In the genomic region with DNA sequence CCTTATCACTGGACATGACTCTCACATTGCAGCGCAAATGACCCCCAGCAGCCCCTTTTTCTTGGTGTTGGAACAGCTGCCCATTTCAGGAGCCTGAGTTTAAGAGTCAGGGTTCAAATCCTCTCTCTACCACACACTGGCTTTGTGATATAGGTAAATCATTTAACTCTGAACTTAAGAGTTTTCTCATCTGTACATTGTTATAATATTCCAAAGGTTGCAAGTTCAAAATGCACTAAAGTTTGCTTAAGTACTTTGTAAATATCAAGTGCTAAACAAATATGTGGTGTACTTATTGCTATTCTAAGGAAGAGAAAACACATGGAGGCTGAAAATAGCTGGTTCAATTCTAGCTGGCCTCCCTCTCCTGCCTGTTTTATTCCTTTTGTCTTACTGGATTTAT, we compare ENCODE assay signal across 1 cellular context.
TF ChIP-seq lines count a peak whose summit lies in the region.

No MANE protein-coding gene starts in this region.

TF ChIP-seq in HepG2, 621 proteins besides CTCF, POLR2A, EP300 and RAD21 (continued from another document):
- TF ChIP-seq, protein P1, sequence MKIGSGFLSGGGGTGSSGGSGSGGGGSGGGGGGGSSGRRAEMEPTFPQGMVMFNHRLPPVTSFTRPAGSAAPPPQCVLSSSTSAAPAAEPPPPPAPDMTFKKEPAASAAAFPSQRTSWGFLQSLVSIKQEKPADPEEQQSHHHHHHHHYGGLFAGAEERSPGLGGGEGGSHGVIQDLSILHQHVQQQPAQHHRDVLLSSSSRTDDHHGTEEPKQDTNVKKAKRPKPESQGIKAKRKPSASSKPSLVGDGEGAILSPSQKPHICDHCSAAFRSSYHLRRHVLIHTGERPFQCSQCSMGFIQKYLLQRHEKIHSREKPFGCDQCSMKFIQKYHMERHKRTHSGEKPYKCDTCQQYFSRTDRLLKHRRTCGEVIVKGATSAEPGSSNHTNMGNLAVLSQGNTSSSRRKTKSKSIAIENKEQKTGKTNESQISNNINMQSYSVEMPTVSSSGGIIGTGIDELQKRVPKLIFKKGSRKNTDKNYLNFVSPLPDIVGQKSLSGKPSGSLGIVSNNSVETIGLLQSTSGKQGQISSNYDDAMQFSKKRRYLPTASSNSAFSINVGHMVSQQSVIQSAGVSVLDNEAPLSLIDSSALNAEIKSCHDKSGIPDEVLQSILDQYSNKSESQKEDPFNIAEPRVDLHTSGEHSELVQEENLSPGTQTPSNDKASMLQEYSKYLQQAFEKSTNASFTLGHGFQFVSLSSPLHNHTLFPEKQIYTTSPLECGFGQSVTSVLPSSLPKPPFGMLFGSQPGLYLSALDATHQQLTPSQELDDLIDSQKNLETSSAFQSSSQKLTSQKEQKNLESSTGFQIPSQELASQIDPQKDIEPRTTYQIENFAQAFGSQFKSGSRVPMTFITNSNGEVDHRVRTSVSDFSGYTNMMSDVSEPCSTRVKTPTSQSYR (CRISPR knock-in tag; IDR thresholded peaks at IDR 0.05; ENCODE audit: borderline replicate concordance) = no peak
- no peak for TF ChIP-seq ZNF138 (CRISPR knock-in tag; IDR thresholded peaks at IDR 0.05; ENCODE audit: low read depth)
- no peak for TF ChIP-seq PHF20 (CRISPR knock-in tag; IDR thresholded peaks at IDR 0.05)
- no peak for TF ChIP-seq ZSCAN21 (CRISPR knock-in tag; IDR thresholded peaks at IDR 0.05; ENCODE audit: borderline replicate concordance)
- TF ChIP-seq, protein P2, sequence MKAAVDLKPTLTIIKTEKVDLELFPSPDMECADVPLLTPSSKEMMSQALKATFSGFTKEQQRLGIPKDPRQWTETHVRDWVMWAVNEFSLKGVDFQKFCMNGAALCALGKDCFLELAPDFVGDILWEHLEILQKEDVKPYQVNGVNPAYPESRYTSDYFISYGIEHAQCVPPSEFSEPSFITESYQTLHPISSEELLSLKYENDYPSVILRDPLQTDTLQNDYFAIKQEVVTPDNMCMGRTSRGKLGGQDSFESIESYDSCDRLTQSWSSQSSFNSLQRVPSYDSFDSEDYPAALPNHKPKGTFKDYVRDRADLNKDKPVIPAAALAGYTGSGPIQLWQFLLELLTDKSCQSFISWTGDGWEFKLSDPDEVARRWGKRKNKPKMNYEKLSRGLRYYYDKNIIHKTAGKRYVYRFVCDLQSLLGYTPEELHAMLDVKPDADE (CRISPR knock-in tag; IDR thresholded peaks at IDR 0.05) = no peak
- TF ChIP-seq THAP11 (CRISPR knock-in tag; IDR thresholded peaks at IDR 0.05) = no peak; the same call in 1 of the 2 replicates
- TF ChIP-seq ZSCAN12 (CRISPR knock-in tag; IDR thresholded peaks at IDR 0.05) = no peak
- no peak for TF ChIP-seq ZNF567 (CRISPR knock-in tag; IDR thresholded peaks at IDR 0.05; ENCODE audit: borderline replicate concordance)
- TF ChIP-seq RCOR2 (CRISPR knock-in tag; IDR thresholded peaks at IDR 0.05) = peak; percentile 16; the same call in 1 of the 2 replicates
- TF ChIP-seq GATAD1 (CRISPR knock-in tag; IDR thresholded peaks at IDR 0.05) = peak; percentile 27; the same call in 1 of the 2 replicates
- peak; percentile 69; the same call in 1 of the 2 replicates for TF ChIP-seq ZKSCAN8 (CRISPR knock-in tag; IDR thresholded peaks at IDR 0.05; ENCODE audit: borderline replicate concordance)
- no peak for TF ChIP-seq RELA (CRISPR knock-in tag; IDR thresholded peaks at IDR 0.05)
- TF ChIP-seq, protein P3, sequence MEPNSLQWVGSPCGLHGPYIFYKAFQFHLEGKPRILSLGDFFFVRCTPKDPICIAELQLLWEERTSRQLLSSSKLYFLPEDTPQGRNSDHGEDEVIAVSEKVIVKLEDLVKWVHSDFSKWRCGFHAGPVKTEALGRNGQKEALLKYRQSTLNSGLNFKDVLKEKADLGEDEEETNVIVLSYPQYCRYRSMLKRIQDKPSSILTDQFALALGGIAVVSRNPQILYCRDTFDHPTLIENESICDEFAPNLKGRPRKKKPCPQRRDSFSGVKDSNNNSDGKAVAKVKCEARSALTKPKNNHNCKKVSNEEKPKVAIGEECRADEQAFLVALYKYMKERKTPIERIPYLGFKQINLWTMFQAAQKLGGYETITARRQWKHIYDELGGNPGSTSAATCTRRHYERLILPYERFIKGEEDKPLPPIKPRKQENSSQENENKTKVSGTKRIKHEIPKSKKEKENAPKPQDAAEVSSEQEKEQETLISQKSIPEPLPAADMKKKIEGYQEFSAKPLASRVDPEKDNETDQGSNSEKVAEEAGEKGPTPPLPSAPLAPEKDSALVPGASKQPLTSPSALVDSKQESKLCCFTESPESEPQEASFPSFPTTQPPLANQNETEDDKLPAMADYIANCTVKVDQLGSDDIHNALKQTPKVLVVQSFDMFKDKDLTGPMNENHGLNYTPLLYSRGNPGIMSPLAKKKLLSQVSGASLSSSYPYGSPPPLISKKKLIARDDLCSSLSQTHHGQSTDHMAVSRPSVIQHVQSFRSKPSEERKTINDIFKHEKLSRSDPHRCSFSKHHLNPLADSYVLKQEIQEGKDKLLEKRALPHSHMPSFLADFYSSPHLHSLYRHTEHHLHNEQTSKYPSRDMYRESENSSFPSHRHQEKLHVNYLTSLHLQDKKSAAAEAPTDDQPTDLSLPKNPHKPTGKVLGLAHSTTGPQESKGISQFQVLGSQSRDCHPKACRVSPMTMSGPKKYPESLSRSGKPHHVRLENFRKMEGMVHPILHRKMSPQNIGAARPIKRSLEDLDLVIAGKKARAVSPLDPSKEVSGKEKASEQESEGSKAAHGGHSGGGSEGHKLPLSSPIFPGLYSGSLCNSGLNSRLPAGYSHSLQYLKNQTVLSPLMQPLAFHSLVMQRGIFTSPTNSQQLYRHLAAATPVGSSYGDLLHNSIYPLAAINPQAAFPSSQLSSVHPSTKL (CRISPR knock-in tag; IDR thresholded peaks at IDR 0.05) = peak; percentile 91
- no peak for TF ChIP-seq SNAI1 (CRISPR knock-in tag; IDR thresholded peaks at IDR 0.05; ENCODE audit: borderline replicate concordance)
- no peak for TF ChIP-seq ELF1 (CRISPR knock-in tag; IDR thresholded peaks at IDR 0.05)
- no peak for TF ChIP-seq MTF1 (CRISPR knock-in tag; IDR thresholded peaks at IDR 0.05)
- TF ChIP-seq HNRNPK (IDR thresholded peaks at IDR 0.05; ENCODE audit: low read depth, low read length, poor library complexity, severe bottlenecking) = no peak
- TF ChIP-seq ZNF724P (CRISPR knock-in tag; IDR thresholded peaks at IDR 0.05; ENCODE audit: borderline replicate concordance) = no peak
- TF ChIP-seq ZNF296 (CRISPR knock-in tag; conservative IDR thresholded peaks at IDR 0.05) = no peak
- TF ChIP-seq RARA (CRISPR knock-in tag; IDR thresholded peaks at IDR 0.05) = peak; percentile 93
- TF ChIP-seq ZNF773 (CRISPR knock-in tag; IDR thresholded peaks at IDR 0.05; ENCODE audit: borderline replicate concordance) = no peak
- TF ChIP-seq ZNF569 (CRISPR knock-in tag; IDR thresholded peaks at IDR 0.05; ENCODE audit: borderline replicate concordance) = no peak
- TF ChIP-seq, protein P4, sequence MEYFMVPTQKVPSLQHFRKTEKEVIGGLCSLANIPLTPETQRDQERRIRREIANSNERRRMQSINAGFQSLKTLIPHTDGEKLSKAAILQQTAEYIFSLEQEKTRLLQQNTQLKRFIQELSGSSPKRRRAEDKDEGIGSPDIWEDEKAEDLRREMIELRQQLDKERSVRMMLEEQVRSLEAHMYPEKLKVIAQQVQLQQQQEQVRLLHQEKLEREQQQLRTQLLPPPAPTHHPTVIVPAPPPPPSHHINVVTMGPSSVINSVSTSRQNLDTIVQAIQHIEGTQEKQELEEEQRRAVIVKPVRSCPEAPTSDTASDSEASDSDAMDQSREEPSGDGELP (IDR thresholded peaks at IDR 0.05; ENCODE audit: borderline replicate concordance, low read depth) = peak; percentile 41; the same call in 1 of the 2 replicates
- peak; percentile 50; the same call in 1 of the 2 replicates for TF ChIP-seq CREM (IDR thresholded peaks at IDR 0.05)
- TF ChIP-seq CREM (CRISPR knock-in tag; IDR thresholded peaks at IDR 0.05) = no peak
- TF ChIP-seq ZNF546 (CRISPR knock-in tag; conservative IDR thresholded peaks at IDR 0.05) = no peak
- TF ChIP-seq, protein P5, sequence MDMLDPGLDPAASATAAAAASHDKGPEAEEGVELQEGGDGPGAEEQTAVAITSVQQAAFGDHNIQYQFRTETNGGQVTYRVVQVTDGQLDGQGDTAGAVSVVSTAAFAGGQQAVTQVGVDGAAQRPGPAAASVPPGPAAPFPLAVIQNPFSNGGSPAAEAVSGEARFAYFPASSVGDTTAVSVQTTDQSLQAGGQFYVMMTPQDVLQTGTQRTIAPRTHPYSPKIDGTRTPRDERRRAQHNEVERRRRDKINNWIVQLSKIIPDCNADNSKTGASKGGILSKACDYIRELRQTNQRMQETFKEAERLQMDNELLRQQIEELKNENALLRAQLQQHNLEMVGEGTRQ (IDR thresholded peaks at IDR 0.05; ENCODE audit: low read depth, low read length) = no peak
- TF ChIP-seq, protein P5 (CRISPR knock-in tag; IDR thresholded peaks at IDR 0.05; ENCODE audit: borderline replicate concordance) = no peak
- no peak for TF ChIP-seq MAFK (conservative IDR thresholded peaks at IDR 0.05 in 1 of 2, IDR thresholded peaks at IDR 0.05 in 1 of 2; ENCODE audit: low read length in 2 of 2)
- no peak for TF ChIP-seq ADNP (CRISPR knock-in tag; IDR thresholded peaks at IDR 0.05)
- TF ChIP-seq, protein P6, sequence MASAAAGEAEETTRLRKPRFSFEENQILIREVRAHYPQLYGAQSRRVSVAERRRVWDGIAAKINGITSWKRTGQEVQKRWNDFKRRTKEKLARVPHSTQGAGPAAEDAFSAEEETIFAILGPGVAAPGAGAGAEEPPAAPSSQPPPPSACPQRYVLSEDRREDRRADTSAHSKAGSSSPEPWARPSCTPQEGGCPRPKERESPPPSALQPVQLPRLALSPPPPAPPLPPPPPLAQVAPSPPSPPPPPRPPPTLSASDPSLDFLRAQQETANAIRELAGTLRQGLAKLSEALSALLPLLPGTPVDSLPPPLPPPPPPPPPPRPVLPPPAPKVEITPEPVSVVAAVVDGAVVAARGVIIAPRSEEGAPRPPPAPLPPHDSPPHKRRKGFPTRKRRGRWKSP (CRISPR knock-in tag; IDR thresholded peaks at IDR 0.05) = peak; percentile 26; the same call in 1 of the 2 replicates
- no peak for TF ChIP-seq ZNF451 (CRISPR knock-in tag; IDR thresholded peaks at IDR 0.05)
